21 cellular contexts compared by ENCODE assay signal in genomic region chr2:118325556-118325955, GRCh38.
A peak's percentile ranks its signal among the peaks of the same experiment; 100 is the strongest.
DNase-seq lines count a peak whose midpoint lies in the region; ATAC-seq and TF ChIP-seq lines count a peak whose summit lies in the region.
"Had no signal": no experiment of that assay in that cellular context is flagged by ENCODE, and none has a peak within 500 bp of the region (broad histone marks: within the 10 kb centered on the region; RNA-seq: fewer than 3 reads in every experiment).

No MANE protein-coding gene starts in this region.

- no peak overlapping the region for H3K4me3 ChIP-seq in AG10803 (ENCODE audit: low read length)
- H3K4me3 ChIP-seq in GM23248: no peak overlapping the region
- H3K4me3 ChIP-seq in left lung: no peak overlapping the region
- H3K4me3 ChIP-seq in esophagus squamous epithelium: no peak overlapping the region
- H3K4me3 ChIP-seq: A549, GM23338 had no signal

- H3K4me2 ChIP-seq in GM23248 (ENCODE audit: unreplicated experiment): peak overlapping the region; percentile 5
- H3K4me2 ChIP-seq: A549, GM23338 had no signal

- no peaks in the 10 kb centered on the region for H4K20me1 ChIP-seq in GM23248 (ENCODE audit: insufficient read depth)

- H3K9me3 ChIP-seq in GM23248 (ENCODE audit: low read depth): no peaks in the 10 kb centered on the region
- no peaks in the 10 kb centered on the region for H3K9me3 ChIP-seq in left lung
- H3K9me3 ChIP-seq in esophagus squamous epithelium: no peaks in the 10 kb centered on the region
- H3K9me3 ChIP-seq: A549 had no signal

- no peaks in the 10 kb centered on the region for H3K9me2 ChIP-seq in GM23248 (ENCODE audit: insufficient read depth)

- H3K4me1 Mint-ChIP-seq in glutamatergic neuron (ENCODE audit: low read depth, unreplicated experiment): peaks cover 19% of the 10 kb centered on the region
- H3K4me1 Mint-ChIP-seq: CD4-positive, alpha-beta memory T cell had no signal

- TF ChIP-seq CTCF in AG10803 (conservative IDR thresholded peaks at IDR 0.05; ENCODE audit: low read length): no peak
- no peak for TF ChIP-seq CTCF in glutamatergic neuron (IDR thresholded peaks at IDR 0.05; ENCODE audit: partially characterized antibody, unreplicated experiment)
- no peak for TF ChIP-seq CTCF in left lung (IDR thresholded peaks at IDR 0.05)
- no peak for TF ChIP-seq CTCF in esophagus squamous epithelium (IDR thresholded peaks at IDR 0.05)

- H3K36me3 Mint-ChIP-seq in glutamatergic neuron (ENCODE audit: unreplicated experiment): peaks cover 5% of the 10 kb centered on the region
- H3K36me3 Mint-ChIP-seq: CD4-positive, alpha-beta memory T cell had no signal

- H3K9ac ChIP-seq in GM23248: no peak overlapping the region

- ATAC-seq in left colon: no peak
- no peak for ATAC-seq in left lung
- ATAC-seq: A549, GM23338, HCT116 had no signal

- no peak for TF ChIP-seq POLR2A in esophagus squamous epithelium (IDR thresholded peaks at IDR 0.05)

- no peaks in the 10 kb centered on the region for H3K79me2 ChIP-seq in GM23248 (ENCODE audit: insufficient read depth)

- no peaks in the 10 kb centered on the region for H3K27me3 ChIP-seq in GM23248 (replicated peaks; ENCODE audit: insufficient read depth)
- H3K27me3 ChIP-seq in left lung: no peaks in the 10 kb centered on the region
- peaks cover 0 to 27% (median 0%) of the 10 kb centered on the region in 4 donors for H3K27me3 ChIP-seq in esophagus squamous epithelium

- H2AFZ ChIP-seq in GM23248: peak overlapping the region; percentile 46
- H2AFZ ChIP-seq: GM23338 had no signal

- H3K27ac Mint-ChIP-seq in glutamatergic neuron (ENCODE audit: unreplicated experiment): peak overlapping the region; percentile 36
- H3K27ac Mint-ChIP-seq: CD4-positive, alpha-beta memory T cell; GM23338; H9 had no signal

- H3K4me1 ChIP-seq in GM23248 (ENCODE audit: insufficient read depth) (peaks cover 12% of the 10 kb centered on the region), left lung (no peaks in the 10 kb centered on the region), esophagus squamous epithelium (peaks cover 0 to 3% (median 0%) of the 10 kb centered on the region in 3 donors)
- H3K4me1 ChIP-seq: A549 had no signal

- DNase-seq in AG08395 (ENCODE audit: low spot score) (peak; percentile 32), AG10803 (ENCODE audit: low read depth) (peak; percentile 58), GM23248 (peak; percentile 19), glutamatergic neuron (no peak), left colon (no peak), left lung (no peak), NCI-H774 (lab: John Stamatoyannopoulos, UW) (no peak), esophagus squamous epithelium (lab: John Stamatoyannopoulos, UW) (no peak)
- DNase-seq: 8988T; ACHN; C1 segment of cervical spinal cord; Calu3; CD4-positive, alpha-beta memory T cell; COR-L47; DMS53; DMS79 treated with DMSO at 0.1 percent for 48 hours; GF-D8; H9 had no signal

- intact Hi-C loops in left colon (cut with DNase I, micrococcal nuclease) (no loop called here), left lung (cut with DNase I) (no loop called here), esophagus squamous epithelium (cut with DNase I) (no loop called here)

- H3K27ac ChIP-seq in GM23248 (no peak overlapping the region), left lung (no peak overlapping the region), esophagus squamous epithelium (no peak overlapping the region)
- H3K27ac ChIP-seq: A549 had no signal

- no peaks in the 10 kb centered on the region for H3K9me3 Mint-ChIP-seq in glutamatergic neuron (ENCODE audit: unreplicated experiment)
- H3K9me3 Mint-ChIP-seq: GM23338 had no signal

- WGBS in GM23248 (ENCODE audit: low coverage in 1 of 2, low lambda C conversion rate in 2 of 2, missing lambda C conversion rate in 2 of 2), 2 experiments: 8 to 14% methylated on average over 5 of the region's 5 CpGs
- WGBS in esophagus squamous epithelium, 2 donors: 47 to 53% methylated on average over 4 to 5 of the region's 5 CpGs

- H3K27me3 Mint-ChIP-seq in glutamatergic neuron (ENCODE audit: unreplicated experiment): peaks cover 2% of the 10 kb centered on the region

- H3K36me3 ChIP-seq in GM23248 (ENCODE audit: low read depth): no peaks in the 10 kb centered on the region
- no peaks in the 10 kb centered on the region for H3K36me3 ChIP-seq in left lung
- H3K36me3 ChIP-seq in esophagus squamous epithelium: no peaks in the 10 kb centered on the region

- 0 out of 2 replicates have a peak, but pooled peaks cover 4% of the 10 kb centered on the region for H3F3A ChIP-seq in GM23248 (ENCODE audit: insufficient read depth)

- H3K4me3 Mint-ChIP-seq in glutamatergic neuron (ENCODE audit: unreplicated experiment): no peak overlapping the region
- H3K4me3 Mint-ChIP-seq: CD4-positive, alpha-beta memory T cell; GM23338; H9 had no signal

- in situ Hi-C loops in GM23248 (cut with MboI): no loop called here

Comparison
In these comparisons a context has a peak if more than half of its experiments do, and no peak if none do; other contexts are left out.
1. DNase-seq: peak in AG08395 (single experiment), AG10803 (single experiment) and GM23248 (single experiment); none in glutamatergic neuron (single experiment), left colon (0 of 2), left lung (0 of 2), NCI-H774 (single experiment) and esophagus squamous epithelium (single experiment).